ENCODE assay signal across 1 cellular context in genomic region chr11:12195773-12196172, GRCh38.
A peak's percentile ranks its signal among the peaks of the same experiment; 100 is the strongest.
TF ChIP-seq lines count a peak whose summit lies in the region.

No MANE protein-coding gene starts in this region.

TF ChIP-seq in GM12878, 131 proteins besides CTCF, POLR2A, EP300 and RAD21 (continued from another document and continues in another):
- TF ChIP-seq NFIC (IDR thresholded peaks at IDR 0.05; ENCODE audit: low read depth, low read length) (no peak; the same call in 1 of the 2 replicates), STAT3 (IDR thresholded peaks at IDR 0.05; ENCODE audit: low read depth, low read length) (no peak), BCL11A (IDR thresholded peaks at IDR 0.05; ENCODE audit: low read depth, low read length) (no peak), ZBTB40 (IDR thresholded peaks at IDR 0.05; ENCODE audit: borderline replicate concordance) (no peak), YY1 (IDR thresholded peaks at IDR 0.05; ENCODE audit: low read depth, low read length) (0 out of 2 replicates have a peak, but pooled peaks have one; percentile 40), STAT1 (conservative IDR thresholded peaks at IDR 0.05) (no peak), CHD4 (IDR thresholded peaks at IDR 0.05) (no peak), MYC (IDR thresholded peaks at IDR 0.05; ENCODE audit: insufficient read depth, insufficient read length, insufficient replicate concordance, low read length, severe bottlenecking) (no peak), HDAC6 (IDR thresholded peaks at IDR 0.05; ENCODE audit: unreplicated experiment) (no peak), SMAD5 (IDR thresholded peaks at IDR 0.05; ENCODE audit: low read depth) (no peak), IRF4 (IDR thresholded peaks at IDR 0.05; ENCODE audit: low read depth, low read length) (no peak), KDM1A (IDR thresholded peaks at IDR 0.05; ENCODE audit: borderline replicate concordance) (no peak), SMC3 (IDR thresholded peaks at IDR 0.05; ENCODE audit: borderline replicate concordance, low read length) (no peak), USF2 (IDR thresholded peaks at IDR 0.05; ENCODE audit: borderline replicate concordance, low read depth, low read length) (no peak), TCF7 (IDR thresholded peaks at IDR 0.05; ENCODE audit: borderline replicate concordance) (no peak), ZNF217 (IDR thresholded peaks at IDR 0.05) (no peak), RAD51 (IDR thresholded peaks at IDR 0.05) (no peak), KAT2A (conservative IDR thresholded peaks at IDR 0.05; ENCODE audit: control insufficient read depth, low read depth, low read length) (no peak), BCLAF1 (IDR thresholded peaks at IDR 0.05) (no peak), EZH2 (IDR thresholded peaks at IDR 0.05; ENCODE audit: borderline replicate concordance, control insufficient read depth, low read depth, low read length) (no peak), SUZ12 (IDR thresholded peaks at IDR 0.05; ENCODE audit: unreplicated experiment) (no peak), BACH1 (IDR thresholded peaks at IDR 0.05; ENCODE audit: borderline replicate concordance) (no peak), E4F1 (IDR thresholded peaks at IDR 0.05; ENCODE audit: borderline replicate concordance, partially characterized antibody) (no peak), ZNF24 (IDR thresholded peaks at IDR 0.05) (no peak), IKZF1 (conservative IDR thresholded peaks at IDR 0.05) (peak; percentile 15; the same call in 1 of the 2 replicates), GATAD2B (conservative IDR thresholded peaks at IDR 0.05; ENCODE audit: low read depth) (no peak), POLR2AphosphoS5 (IDR thresholded peaks at IDR 0.05; ENCODE audit: low read length) (no peak), IRF3 (IDR thresholded peaks at IDR 0.05) (no peak), RB1 (IDR thresholded peaks at IDR 0.05; ENCODE audit: borderline replicate concordance) (no peak), JUNB (IDR thresholded peaks at IDR 0.05) (no peak), ASH2L (IDR thresholded peaks at IDR 0.05; ENCODE audit: borderline replicate concordance, low read depth) (no peak), ZNF207 (IDR thresholded peaks at IDR 0.05; ENCODE audit: borderline replicate concordance) (no peak)
- TF ChIP-seq, protein P1, sequence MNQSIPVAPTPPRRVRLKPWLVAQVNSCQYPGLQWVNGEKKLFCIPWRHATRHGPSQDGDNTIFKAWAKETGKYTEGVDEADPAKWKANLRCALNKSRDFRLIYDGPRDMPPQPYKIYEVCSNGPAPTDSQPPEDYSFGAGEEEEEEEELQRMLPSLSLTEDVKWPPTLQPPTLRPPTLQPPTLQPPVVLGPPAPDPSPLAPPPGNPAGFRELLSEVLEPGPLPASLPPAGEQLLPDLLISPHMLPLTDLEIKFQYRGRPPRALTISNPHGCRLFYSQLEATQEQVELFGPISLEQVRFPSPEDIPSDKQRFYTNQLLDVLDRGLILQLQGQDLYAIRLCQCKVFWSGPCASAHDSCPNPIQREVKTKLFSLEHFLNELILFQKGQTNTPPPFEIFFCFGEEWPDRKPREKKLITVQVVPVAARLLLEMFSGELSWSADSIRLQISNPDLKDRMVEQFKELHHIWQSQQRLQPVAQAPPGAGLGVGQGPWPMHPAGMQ (IDR thresholded peaks at IDR 0.05; ENCODE audit: borderline replicate concordance) = no peak
- TF ChIP-seq, protein P2, sequence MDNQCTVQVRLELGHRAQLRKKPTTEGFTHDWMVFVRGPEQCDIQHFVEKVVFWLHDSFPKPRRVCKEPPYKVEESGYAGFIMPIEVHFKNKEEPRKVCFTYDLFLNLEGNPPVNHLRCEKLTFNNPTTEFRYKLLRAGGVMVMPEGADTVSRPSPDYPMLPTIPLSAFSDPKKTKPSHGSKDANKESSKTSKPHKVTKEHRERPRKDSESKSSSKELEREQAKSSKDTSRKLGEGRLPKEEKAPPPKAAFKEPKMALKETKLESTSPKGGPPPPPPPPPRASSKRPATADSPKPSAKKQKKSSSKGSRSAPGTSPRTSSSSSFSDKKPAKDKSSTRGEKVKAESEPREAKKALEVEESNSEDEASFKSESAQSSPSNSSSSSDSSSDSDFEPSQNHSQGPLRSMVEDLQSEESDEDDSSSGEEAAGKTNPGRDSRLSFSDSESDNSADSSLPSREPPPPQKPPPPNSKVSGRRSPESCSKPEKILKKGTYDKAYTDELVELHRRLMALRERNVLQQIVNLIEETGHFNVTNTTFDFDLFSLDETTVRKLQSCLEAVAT (IDR thresholded peaks at IDR 0.05) = no peak
- TF ChIP-seq, protein P3, sequence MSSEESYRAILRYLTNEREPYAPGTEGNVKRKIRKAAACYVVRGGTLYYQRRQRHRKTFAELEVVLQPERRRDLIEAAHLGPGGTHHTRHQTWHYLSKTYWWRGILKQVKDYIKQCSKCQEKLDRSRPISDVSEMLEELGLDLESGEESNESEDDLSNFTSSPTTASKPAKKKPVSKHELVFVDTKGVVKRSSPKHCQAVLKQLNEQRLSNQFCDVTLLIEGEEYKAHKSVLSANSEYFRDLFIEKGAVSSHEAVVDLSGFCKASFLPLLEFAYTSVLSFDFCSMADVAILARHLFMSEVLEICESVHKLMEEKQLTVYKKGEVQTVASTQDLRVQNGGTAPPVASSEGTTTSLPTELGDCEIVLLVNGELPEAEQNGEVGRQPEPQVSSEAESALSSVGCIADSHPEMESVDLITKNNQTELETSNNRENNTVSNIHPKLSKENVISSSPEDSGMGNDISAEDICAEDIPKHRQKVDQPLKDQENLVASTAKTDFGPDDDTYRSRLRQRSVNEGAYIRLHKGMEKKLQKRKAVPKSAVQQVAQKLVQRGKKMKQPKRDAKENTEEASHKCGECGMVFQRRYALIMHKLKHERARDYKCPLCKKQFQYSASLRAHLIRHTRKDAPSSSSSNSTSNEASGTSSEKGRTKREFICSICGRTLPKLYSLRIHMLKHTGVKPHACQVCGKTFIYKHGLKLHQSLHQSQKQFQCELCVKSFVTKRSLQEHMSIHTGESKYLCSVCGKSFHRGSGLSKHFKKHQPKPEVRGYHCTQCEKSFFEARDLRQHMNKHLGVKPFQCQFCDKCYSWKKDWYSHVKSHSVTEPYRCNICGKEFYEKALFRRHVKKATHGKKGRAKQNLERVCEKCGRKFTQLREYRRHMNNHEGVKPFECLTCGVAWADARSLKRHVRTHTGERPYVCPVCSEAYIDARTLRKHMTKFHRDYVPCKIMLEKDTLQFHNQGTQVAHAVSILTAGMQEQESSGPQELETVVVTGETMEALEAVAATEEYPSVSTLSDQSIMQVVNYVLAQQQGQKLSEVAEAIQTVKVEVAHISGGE (CRISPR knock-in tag; IDR thresholded peaks at IDR 0.05) = no peak
- TF ChIP-seq, protein P4, sequence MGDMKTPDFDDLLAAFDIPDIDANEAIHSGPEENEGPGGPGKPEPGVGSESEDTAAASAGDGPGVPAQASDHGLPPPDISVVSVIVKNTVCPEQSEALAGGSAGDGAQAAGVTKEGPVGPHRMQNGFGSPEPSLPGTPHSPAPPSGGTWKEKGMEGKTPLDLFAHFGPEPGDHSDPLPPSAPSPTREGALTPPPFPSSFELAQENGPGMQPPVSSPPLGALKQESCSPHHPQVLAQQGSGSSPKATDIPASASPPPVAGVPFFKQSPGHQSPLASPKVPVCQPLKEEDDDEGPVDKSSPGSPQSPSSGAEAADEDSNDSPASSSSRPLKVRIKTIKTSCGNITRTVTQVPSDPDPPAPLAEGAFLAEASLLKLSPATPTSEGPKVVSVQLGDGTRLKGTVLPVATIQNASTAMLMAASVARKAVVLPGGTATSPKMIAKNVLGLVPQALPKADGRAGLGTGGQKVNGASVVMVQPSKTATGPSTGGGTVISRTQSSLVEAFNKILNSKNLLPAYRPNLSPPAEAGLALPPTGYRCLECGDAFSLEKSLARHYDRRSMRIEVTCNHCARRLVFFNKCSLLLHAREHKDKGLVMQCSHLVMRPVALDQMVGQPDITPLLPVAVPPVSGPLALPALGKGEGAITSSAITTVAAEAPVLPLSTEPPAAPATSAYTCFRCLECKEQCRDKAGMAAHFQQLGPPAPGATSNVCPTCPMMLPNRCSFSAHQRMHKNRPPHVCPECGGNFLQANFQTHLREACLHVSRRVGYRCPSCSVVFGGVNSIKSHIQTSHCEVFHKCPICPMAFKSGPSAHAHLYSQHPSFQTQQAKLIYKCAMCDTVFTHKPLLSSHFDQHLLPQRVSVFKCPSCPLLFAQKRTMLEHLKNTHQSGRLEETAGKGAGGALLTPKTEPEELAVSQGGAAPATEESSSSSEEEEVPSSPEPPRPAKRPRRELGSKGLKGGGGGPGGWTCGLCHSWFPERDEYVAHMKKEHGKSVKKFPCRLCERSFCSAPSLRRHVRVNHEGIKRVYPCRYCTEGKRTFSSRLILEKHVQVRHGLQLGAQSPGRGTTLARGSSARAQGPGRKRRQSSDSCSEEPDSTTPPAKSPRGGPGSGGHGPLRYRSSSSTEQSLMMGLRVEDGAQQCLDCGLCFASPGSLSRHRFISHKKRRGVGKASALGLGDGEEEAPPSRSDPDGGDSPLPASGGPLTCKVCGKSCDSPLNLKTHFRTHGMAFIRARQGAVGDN (IDR thresholded peaks at IDR 0.05) = no peak; the same call in 1 of the 2 replicates
- TF ChIP-seq, protein P5, sequence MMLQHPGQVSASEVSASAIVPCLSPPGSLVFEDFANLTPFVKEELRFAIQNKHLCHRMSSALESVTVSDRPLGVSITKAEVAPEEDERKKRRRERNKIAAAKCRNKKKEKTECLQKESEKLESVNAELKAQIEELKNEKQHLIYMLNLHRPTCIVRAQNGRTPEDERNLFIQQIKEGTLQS (IDR thresholded peaks at IDR 0.05; ENCODE audit: borderline replicate concordance, extremely low read depth, low read depth, low read length) = no peak
